In genomic region chr4:96809563-96809962, GRCh38 we compare ENCODE assay signal across 25 cellular contexts.
"Had no signal": no experiment of that assay in that cellular context is flagged by ENCODE, and none has a peak within 500 bp of the region (broad histone marks: within the 10 kb centered on the region; RNA-seq: fewer than 3 reads in every experiment).

No MANE protein-coding gene starts in this region.

- H3K9me3 ChIP-seq: colonic mucosa, esophagus squamous epithelium, gastrocnemius medialis, gastroesophageal sphincter had no signal

- H3K27me3 ChIP-seq: colonic mucosa, dorsolateral prefrontal cortex, esophagus muscularis mucosa, esophagus squamous epithelium, foreskin keratinocyte, gastrocnemius medialis, gastroesophageal sphincter, heart left ventricle, heart right ventricle, hepatocyte had no signal

- H3K4me3 ChIP-seq: colonic mucosa, coronary artery, dorsolateral prefrontal cortex, esophagus muscularis mucosa, esophagus squamous epithelium, gastrocnemius medialis, gastroesophageal sphincter, heart left ventricle, heart right ventricle, hepatocyte had no signal

- H3K27ac ChIP-seq: colonic mucosa, coronary artery, dorsolateral prefrontal cortex, epithelial cell of prostate, esophagus muscularis mucosa, esophagus squamous epithelium, foreskin keratinocyte, gastrocnemius medialis, gastroesophageal sphincter, heart left ventricle, heart right ventricle, hepatocyte had no signal

- H3K36me3 ChIP-seq: colonic mucosa, esophagus muscularis mucosa, esophagus squamous epithelium, gastrocnemius medialis, gastroesophageal sphincter, heart left ventricle, heart right ventricle had no signal

- ATAC-seq: effector memory CD8-positive, alpha-beta T cell; esophagus mucosa; foreskin keratinocyte; gastrocnemius medialis; gastroesophageal sphincter; heart left ventricle; heart right ventricle had no signal

- H2AFZ ChIP-seq: hepatocyte had no signal

- H3K4me1 ChIP-seq: colonic mucosa, esophagus muscularis mucosa, esophagus squamous epithelium, foreskin keratinocyte, gastrocnemius medialis, gastroesophageal sphincter, heart left ventricle, heart right ventricle had no signal

- DNase-seq: colonic mucosa; cortex of kidney; dermis blood vessel endothelial cell; dorsolateral prefrontal cortex; effector CD4-positive, alpha-beta T cell; effector CD8-positive, alpha-beta T cell; effector memory CD4-positive, alpha-beta T cell; effector memory CD8-positive, alpha-beta T cell; endodermal cell; erythroblast; esophagus squamous epithelium; foreskin fibroblast; foreskin keratinocyte; foreskin melanocyte; gastrocnemius medialis; glutamatergic neuron; head of caudate nucleus; heart left ventricle; heart right ventricle had no signal

- H3K4me2 ChIP-seq: hepatocyte had no signal

- H3K79me2 ChIP-seq: hepatocyte had no signal
